Comparison of ENCODE assay signal across 8 cellular contexts in the genomic region with DNA sequence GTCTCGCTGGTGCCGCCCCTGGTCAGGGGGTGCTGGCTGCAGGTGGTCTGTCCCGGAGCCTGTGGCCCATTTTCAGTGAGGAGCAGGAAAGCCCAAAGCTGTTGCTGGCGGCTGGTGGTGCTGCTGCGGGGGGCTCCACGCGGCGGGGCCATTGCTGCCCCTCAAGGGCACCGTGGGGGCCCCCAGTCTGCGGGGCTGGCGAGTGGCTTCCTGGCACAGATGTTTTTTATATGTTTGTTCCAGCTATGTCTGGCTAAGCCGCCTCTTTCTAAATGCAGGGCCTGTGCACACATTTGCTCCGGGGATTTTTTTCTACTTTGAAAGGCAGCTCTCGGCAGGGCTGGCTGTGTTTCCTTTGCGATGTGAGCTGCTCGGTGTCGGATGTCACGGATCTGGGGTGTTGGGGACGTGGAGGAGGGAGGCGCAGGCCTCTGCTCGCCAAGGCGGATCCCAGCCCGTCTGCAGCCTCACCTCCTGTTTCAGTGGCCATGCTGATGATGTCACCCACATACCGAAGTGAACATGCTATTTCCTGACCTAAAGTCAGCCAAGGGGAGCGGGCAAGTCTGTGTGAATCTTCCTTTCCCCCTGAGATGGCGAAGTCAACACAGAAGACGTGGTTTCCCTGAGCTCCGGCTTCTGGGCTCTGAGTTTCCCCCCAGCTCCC.
DNase-seq lines count a peak whose midpoint lies in the region; ATAC-seq and TF ChIP-seq lines count a peak whose summit lies in the region.
"Had no signal": no experiment of that assay in that cellular context is flagged by ENCODE, and none has a peak within 500 bp of the region (broad histone marks: within the 10 kb centered on the region; RNA-seq: fewer than 3 reads in every experiment).

No MANE protein-coding gene starts in this region.

- no peaks in the 10 kb centered on the region for H3K79me2 ChIP-seq in PC-3 (ENCODE audit: low read length)

- no peaks in the 10 kb centered on the region for H3F3A ChIP-seq in PC-3 (ENCODE audit: low read length, unreplicated experiment)

- BruUV-seq in PC-3 (replicated peaks; lab: Mats Ljungman, UMichigan) = no TSS peak

- 46 to 48% methylated on average over 16 to 28 of the region's 28 CpGs for WGBS in upper lobe of left lung, 2 donors

- peaks cover under 1 to 10% (median 2%) of the 10 kb centered on the region in 4 donors for H3K9me3 ChIP-seq in upper lobe of left lung
- H3K9me3 ChIP-seq in PC-3 (ENCODE audit: low read length) = no peaks in the 10 kb centered on the region

- H3K36me3 ChIP-seq in upper lobe of left lung = no peaks in the 10 kb centered on the region
- no peaks in the 10 kb centered on the region for H3K36me3 ChIP-seq in PC-3 (ENCODE audit: low read depth, low read length)

- H3K4me3 ChIP-seq in choroid plexus epithelial cell (ENCODE audit: low read depth, low read length) (no peak overlapping the region), upper lobe of left lung (no peak overlapping the region), PC-3 (ENCODE audit: low read length) (no peak overlapping the region)

- intact Hi-C loops in PC-3 (cut with micrococcal nuclease) = no loop called here

- POLR2A ChIA-PET in PC-3 (lab: Charles Lee; ENCODE audit: unreplicated experiment) = no interaction called here

- TF ChIP-seq POLR2A in upper lobe of left lung (IDR thresholded peaks at IDR 0.05) = no peak

- DNase-seq in NCI-H1092 (lab: John Stamatoyannopoulos, UW) = peak; percentile 53
- DNase-seq in choroid plexus epithelial cell (ENCODE audit: low read depth) = peak; percentile 94
- DNase-seq in kidney glomerular epithelial cell (lab: John Stamatoyannopoulos, UW) = peak; percentile 63
- peak in 1 of 2 donors; percentile 65 for DNase-seq in upper lobe of left lung
- DNase-seq in midbrain (lab: John Stamatoyannopoulos, UW) = no peak
- no peak for DNase-seq in PC-3
- DNase-seq: NCI-H2081 treated with DMSO at 0.1 percent for 48 hours had no signal

- TF ChIP-seq CTCF in choroid plexus epithelial cell (conservative IDR thresholded peaks at IDR 0.05; ENCODE audit: low read depth, low read length) (no peak), upper lobe of left lung (IDR thresholded peaks at IDR 0.05) (no peak), PC-3 (conservative IDR thresholded peaks at IDR 0.05; ENCODE audit: low read depth, low read length) (no peak)

- H3K4me2 ChIP-seq in PC-3 (ENCODE audit: low read length) = no peak overlapping the region

- no peaks in the 10 kb centered on the region for H3K27me3 ChIP-seq in upper lobe of left lung
- peaks cover 23% of the 10 kb centered on the region for H3K27me3 ChIP-seq in PC-3 (ENCODE audit: low read length)

- peak; percentile 64 to 94 for ATAC-seq in upper lobe of left lung (ENCODE audit: low FRiP score in 2 of 2)
- ATAC-seq in HG02588 (IDR thresholded peaks at IDR 0.05; ENCODE audit: unreplicated experiment) = no peak
- ATAC-seq in PC-3 = no peak

- TF ChIP-seq EP300 in upper lobe of left lung (IDR thresholded peaks at IDR 0.05) = no peak

- no peaks in the 10 kb centered on the region for H4K20me1 ChIP-seq in PC-3 (ENCODE audit: low read length)

- no peak overlapping the region for H2AFZ ChIP-seq in PC-3 (ENCODE audit: low read length)

- no peak overlapping the region for H3K9ac ChIP-seq in PC-3 (ENCODE audit: low read length)

- peaks cover 0 to 8% (median 2%) of the 10 kb centered on the region in 4 donors for H3K4me1 ChIP-seq in upper lobe of left lung
- H3K4me1 ChIP-seq in PC-3 (ENCODE audit: insufficient read depth, low read length) = no peaks in the 10 kb centered on the region

- CTCF ChIA-PET in PC-3 (lab: Charles Lee) = no interaction called here

- no peaks in the 10 kb centered on the region for H3K9me2 ChIP-seq in PC-3 (replicated peaks; ENCODE audit: low read length)

- H3K27ac ChIP-seq in upper lobe of left lung = no peak overlapping the region
- H3K27ac ChIP-seq in PC-3 (ENCODE audit: low read length) = no peak overlapping the region

Comparison
In these comparisons a context has a peak if more than half of its experiments do, and no peak if none do; other contexts are left out.
1. DNase-seq: peak in NCI-H1092 (single experiment), choroid plexus epithelial cell (single experiment) and kidney glomerular epithelial cell (single experiment); none in midbrain (single experiment) and PC-3 (single experiment).
2. ATAC-seq: peak in upper lobe of left lung (2 of 2); none in HG02588 (single experiment) and PC-3 (single experiment).